Comparison of ENCODE assay signal across 8 cellular contexts in the genomic region with DNA sequence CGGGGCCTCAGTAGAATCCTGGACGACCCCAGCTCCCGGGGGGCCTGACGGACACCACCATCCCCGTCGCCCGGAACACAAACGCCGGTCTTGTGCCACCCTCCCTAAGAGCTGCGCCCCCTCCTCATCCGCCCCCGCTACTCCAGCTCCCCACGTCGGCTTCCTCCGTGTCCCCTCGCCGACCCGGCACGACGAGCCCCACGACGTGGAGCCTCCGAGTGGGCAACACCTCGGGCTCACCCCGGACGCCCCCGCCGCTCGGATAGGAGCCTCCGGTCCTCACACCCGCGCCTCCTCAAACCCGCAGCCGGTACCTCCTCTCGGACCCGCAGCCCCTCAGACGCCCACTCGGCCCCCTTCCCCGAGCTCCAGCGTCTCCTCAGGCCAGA. TPM values are rescaled to one million over a fixed set of nuclear protein-coding genes. Genes with fewer than 3 reads are reported as not detected.
DNase-seq lines count a peak whose midpoint lies in the region; ATAC-seq and TF ChIP-seq lines count a peak whose summit lies in the region.

No MANE protein-coding gene starts in this region.

- TF ChIP-seq EP300 in esophagus muscularis mucosa (IDR thresholded peaks at IDR 0.05), result no peak

- H2AFZ ChIP-seq in osteoblast (ENCODE audit: low read length), result no peak overlapping the region

- H3K27me3 Mint-ChIP-seq in CD14-positive monocyte (ENCODE audit: low read depth in 3 of 3), result peaks cover 1 to 7% (median 4%) of the 10 kb centered on the region in 3 donors

- peaks cover 30% of the 10 kb centered on the region for H4K20me1 ChIP-seq in osteoblast (ENCODE audit: insufficient read depth, low read length)

- H3K4me3 ChIP-seq in esophagus muscularis mucosa, result peak overlapping the region; percentile 70 to 100 (median 95)
- peak overlapping the region; percentile 85 for H3K4me3 ChIP-seq in osteoblast (ENCODE audit: insufficient read depth, low read length)

- intact Hi-C loops in CD14-positive monocyte (cut with micrococcal nuclease) (loop anchor here (2.0 to 10.0 kb wide), 2 partner anchors 72 to 1518 kb away; partner anchors contain the start of genes MYO9A (in 1 of the 2) and SENP8 (in 1 of the 2)), esophagus muscularis mucosa (cut with DNase I) (no loop called here)

- no peak for TF ChIP-seq CTCF in CD14-positive monocyte (IDR thresholded peaks at IDR 0.05)
- TF ChIP-seq CTCF in esophagus muscularis mucosa (IDR thresholded peaks at IDR 0.05), result no peak
- no peak for TF ChIP-seq CTCF in osteoblast (IDR thresholded peaks at IDR 0.05; ENCODE audit: extremely low read depth, low read depth, low read length)

- peak; percentile 4 for ATAC-seq in HG02571 (IDR thresholded peaks at IDR 0.05; ENCODE audit: unreplicated experiment)

- H3K9me3 ChIP-seq in esophagus muscularis mucosa (no peaks in the 10 kb centered on the region), osteoblast (ENCODE audit: low read depth, low read length) (no peaks in the 10 kb centered on the region)

- DNase-seq in CD14-positive monocyte (ENCODE audit: low spot score), result no peak
- peak; percentile 45 for DNase-seq in UCSD-AML1 (lab: John Stamatoyannopoulos, UW; ENCODE audit: unreplicated experiment)
- no peak for DNase-seq in esophagus muscularis mucosa (ENCODE audit: extremely low spot score)
- no peak for DNase-seq in osteoblast (ENCODE audit: insufficient read length, low spot score, missing footprints)
- DNase-seq in middle frontal gyrus (ENCODE audit: extremely low spot score, low spot score), result no peak
- no peak for DNase-seq in superior temporal gyrus (ENCODE audit: extremely low spot score)
- no peak for DNase-seq in NCI-H226

- no peaks in the 10 kb centered on the region for H3K9me3 Mint-ChIP-seq in CD14-positive monocyte

- no peak for TF ChIP-seq POLR2A in esophagus muscularis mucosa (IDR thresholded peaks at IDR 0.05; ENCODE audit: low read depth)

- WGBS in esophagus muscularis mucosa, result under 1% methylated on average over 22 of the region's 40 CpGs

- peaks cover 42 to 65% (median 57%) of the 10 kb centered on the region in 4 donors for H3K4me1 ChIP-seq in esophagus muscularis mucosa
- peaks cover 52% of the 10 kb centered on the region for H3K4me1 ChIP-seq in osteoblast (ENCODE audit: insufficient read depth, low read length)

- H3K27ac ChIP-seq in esophagus muscularis mucosa (replicated peaks in 1 of 4) (peak overlapping the region; percentile 94 to 99 (median 98)), osteoblast (ENCODE audit: low read depth, low read length) (peak overlapping the region; percentile 67)

- H3K79me2 ChIP-seq in osteoblast (ENCODE audit: insufficient read depth, low read length), result peaks cover 52% of the 10 kb centered on the region

- no peaks in the 10 kb centered on the region for H3K36me3 Mint-ChIP-seq in CD14-positive monocyte

- peak overlapping the region; percentile 82 to 93 (median 87) for H3K27ac Mint-ChIP-seq in CD14-positive monocyte

- no peaks in the 10 kb centered on the region for H3K27me3 ChIP-seq in esophagus muscularis mucosa
- H3K27me3 ChIP-seq in osteoblast (ENCODE audit: insufficient read depth, low read length), result no peaks in the 10 kb centered on the region

- H3K36me3 ChIP-seq in esophagus muscularis mucosa (no peaks in the 10 kb centered on the region), osteoblast (ENCODE audit: insufficient read depth, low read length) (no peaks in the 10 kb centered on the region)

- peak overlapping the region; percentile 85 for H3K4me2 ChIP-seq in osteoblast (ENCODE audit: insufficient read depth, low read length)

- H3K4me3 Mint-ChIP-seq in CD14-positive monocyte, result peak overlapping the region; percentile 91 to 97

- H3K4me1 Mint-ChIP-seq in CD14-positive monocyte, result peaks cover 68% of the 10 kb centered on the region

RNA-seq across cellular contexts. Expression of gene NPTN, which starts 0.5 kb away (rescaled TPM):
- 10 to 100 TPM; 86.5 to 88.0 TPM for polyA plus RNA-seq in CD14-positive monocyte
- 100 to 1,000 TPM; 218 to 281 (median 246) TPM for total RNA-seq in esophagus muscularis mucosa
- 116 and 130 TPM in 2 replicates for total RNA-seq in osteoblast

RNA-seq across cellular contexts. Expression of gene CD276, which starts 51.5 kb away (rescaled TPM):
- polyA plus RNA-seq in CD14-positive monocyte, result under 1 TPM; 0.52 to 0.64 TPM
- total RNA-seq in esophagus muscularis mucosa (10 to 100 TPM; 31.8 to 58.1 (median 40.1) TPM), osteoblast (145 and 154 TPM in 2 replicates)
